9 cellular contexts compared by ENCODE assay signal in the genomic region with DNA sequence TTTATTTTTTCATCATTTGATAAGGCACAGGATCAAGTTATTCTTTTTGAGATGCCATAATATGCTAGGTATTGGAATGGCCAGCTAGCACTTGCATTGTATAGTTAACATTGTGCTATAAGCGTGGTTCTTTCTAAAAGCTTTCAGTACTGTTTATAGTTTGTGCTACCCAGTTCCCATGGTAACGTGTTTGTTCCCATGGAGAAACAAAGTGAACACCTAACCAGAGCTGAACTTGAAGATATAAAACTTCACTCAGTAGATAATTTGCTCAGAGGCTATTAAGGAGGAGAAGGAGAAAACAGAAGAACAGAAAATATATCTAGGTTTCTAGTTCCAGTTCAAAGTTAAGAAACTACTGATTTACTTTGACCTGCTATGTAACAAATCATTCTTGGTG. TPM values are rescaled to one million over a fixed set of nuclear protein-coding genes. Genes with fewer than 3 reads are reported as not detected.
A peak's percentile ranks its signal among the peaks of the same experiment; 100 is the strongest.
DNase-seq lines count a peak whose midpoint lies in the region; ATAC-seq and TF ChIP-seq lines count a peak whose summit lies in the region.
"Had no signal": no experiment of that assay in that cellular context is flagged by ENCODE, and none has a peak within 500 bp of the region (broad histone marks: within the 10 kb centered on the region; RNA-seq: fewer than 3 reads in every experiment).

No MANE protein-coding gene starts in this region.

- H3K27ac Mint-ChIP-seq in stimulated activated memory B cell treated with anti-CD40 and anti-IgM and Interleukin-4, amounts not matched to agents 10 μg/mL and 1 μg/mL and 100 μg/mL, for 72 hours = peak overlapping the region; percentile 5
- no peak overlapping the region for H3K27ac Mint-ChIP-seq in glutamatergic neuron (ENCODE audit: unreplicated experiment)

- no peaks in the 10 kb centered on the region for H3K36me3 Mint-ChIP-seq in stimulated activated memory B cell treated with anti-CD40 and anti-IgM and Interleukin-4, amounts not matched to agents 10 μg/mL and 1 μg/mL and 100 μg/mL, for 72 hours
- no peaks in the 10 kb centered on the region for H3K36me3 Mint-ChIP-seq in glutamatergic neuron (ENCODE audit: unreplicated experiment)

- TF ChIP-seq CTCF in glutamatergic neuron (IDR thresholded peaks at IDR 0.05; ENCODE audit: partially characterized antibody, unreplicated experiment) = no peak

- peaks cover 2% of the 10 kb centered on the region for H3K9me3 Mint-ChIP-seq in stimulated activated memory B cell treated with anti-CD40 and anti-IgM and Interleukin-4, amounts not matched to agents 10 μg/mL and 1 μg/mL and 100 μg/mL, for 72 hours
- no peaks in the 10 kb centered on the region for H3K9me3 Mint-ChIP-seq in glutamatergic neuron (ENCODE audit: unreplicated experiment)

- peak; percentile 88 for ATAC-seq in HG03175 (IDR thresholded peaks at IDR 0.05; ENCODE audit: unreplicated experiment)
- ATAC-seq in stimulated activated memory B cell treated with anti-CD40 and anti-IgM and Interleukin-4, amounts not matched to agents 10 μg/mL and 1 μg/mL and 100 μg/mL, for 72 hours = peak; percentile 20

- DNase-seq in NCI-H1105 treated with DMSO at 0.1 percent for 48 hours (lab: John Stamatoyannopoulos, UW) = peak; percentile 46
- no peak for DNase-seq in NCI-H1105 (lab: John Stamatoyannopoulos, UW)
- DNase-seq in amniotic epithelial cell (ENCODE audit: low read depth) = peak; percentile 77
- no peak for DNase-seq in glutamatergic neuron
- no peak for DNase-seq in activated CD4-positive, alpha-beta T cell treated with anti-CD3 and anti-CD28 coated beads, Interleukin-2, amount 50 U/mL, for 1 hour
- DNase-seq in activated CD4-positive, alpha-beta T cell treated with anti-CD3 and anti-CD28 coated beads for 1 hour = no peak
- DNase-seq: activated effector memory CD4-positive, alpha-beta T cell treated with anti-CD3 and anti-CD28 coated beads, Interleukin-2, amount 50 U/mL, for 16 hours had no signal

- H3K4me3 Mint-ChIP-seq in stimulated activated memory B cell treated with anti-CD40 and anti-IgM and Interleukin-4, amounts not matched to agents 10 μg/mL and 1 μg/mL and 100 μg/mL, for 72 hours = no peak overlapping the region
- H3K4me3 Mint-ChIP-seq in glutamatergic neuron (ENCODE audit: unreplicated experiment) = no peak overlapping the region

- no peaks in the 10 kb centered on the region for H3K27me3 Mint-ChIP-seq in stimulated activated memory B cell treated with anti-CD40 and anti-IgM and Interleukin-4, amounts not matched to agents 10 μg/mL and 1 μg/mL and 100 μg/mL, for 72 hours
- H3K27me3 Mint-ChIP-seq in glutamatergic neuron (ENCODE audit: unreplicated experiment) = no peaks in the 10 kb centered on the region

- H3K4me1 Mint-ChIP-seq in stimulated activated memory B cell treated with anti-CD40 and anti-IgM and Interleukin-4, amounts not matched to agents 10 μg/mL and 1 μg/mL and 100 μg/mL, for 72 hours = peaks cover 30% of the 10 kb centered on the region
- peaks cover 2% of the 10 kb centered on the region for H3K4me1 Mint-ChIP-seq in glutamatergic neuron (ENCODE audit: low read depth, unreplicated experiment)

RNA-seq across cellular contexts. Expression of a gene that starts 23.6 kb away (rescaled TPM):
- total RNA-seq in glutamatergic neuron (ENCODE audit: unreplicated experiment) = 19.0 TPM

Comparison
In these comparisons a context has a peak if more than half of its experiments do, and no peak if none do; other contexts are left out.
1. DNase-seq: peak in NCI-H1105 treated with DMSO at 0.1 percent for 48 hours (single experiment) and amniotic epithelial cell (single experiment); none in NCI-H1105 (single experiment), glutamatergic neuron (single experiment), activated CD4-positive, alpha-beta T cell treated with anti-CD3 and anti-CD28 coated beads, Interleukin-2, amount 50 U/mL, for 1 hour (single experiment) and activated CD4-positive, alpha-beta T cell treated with anti-CD3 and anti-CD28 coated beads for 1 hour (single experiment).